In genomic region chr20:51624157-51624731, GRCh38 we compare ENCODE assay signal across 8 cellular contexts.
A peak's percentile ranks its signal among the peaks of the same experiment; 100 is the strongest.
DNase-seq lines count a peak whose midpoint lies in the region; ATAC-seq and TF ChIP-seq lines count a peak whose summit lies in the region.

No MANE protein-coding gene starts in this region.

- H3K36me3 ChIP-seq in naive thymus-derived CD4-positive, alpha-beta T cell (ENCODE audit: control insufficient read depth in 2 of 3, insufficient read depth in 3 of 3, low read length in 3 of 3): no peaks in the 10 kb centered on the region
- peaks cover 0 to 77% (median 61%) of the 10 kb centered on the region in 4 donors for H3K36me3 ChIP-seq in stomach

- H3K9me3 Mint-ChIP-seq in CD4-positive, alpha-beta T cell: no peaks in the 10 kb centered on the region
- no peaks in the 10 kb centered on the region for H3K9me3 Mint-ChIP-seq in activated CD4-positive, alpha-beta memory T cell treated with anti-CD3 and anti-CD28 coated beads for 36 hours
- no peaks in the 10 kb centered on the region for H3K9me3 Mint-ChIP-seq in endothelial cell (ENCODE audit: unreplicated experiment)
- H3K9me3 Mint-ChIP-seq in naive thymus-derived CD4-positive, alpha-beta T cell: no peaks in the 10 kb centered on the region

- no peak for TF ChIP-seq POLR2A in stomach (IDR thresholded peaks at IDR 0.05)

- H3K4me1 ChIP-seq in naive thymus-derived CD4-positive, alpha-beta T cell (ENCODE audit: control insufficient read depth in 2 of 2, insufficient read depth in 2 of 2, low read length in 2 of 2): no peaks in the 10 kb centered on the region
- no peaks in the 10 kb centered on the region for H3K4me1 ChIP-seq in stomach

- H3K36me3 Mint-ChIP-seq in CD4-positive, alpha-beta T cell (ENCODE audit: low read depth): no peaks in the 10 kb centered on the region
- no peaks in the 10 kb centered on the region for H3K36me3 Mint-ChIP-seq in activated CD4-positive, alpha-beta memory T cell treated with anti-CD3 and anti-CD28 coated beads for 36 hours
- H3K36me3 Mint-ChIP-seq in endothelial cell (ENCODE audit: low read depth, unreplicated experiment): no peaks in the 10 kb centered on the region
- no peaks in the 10 kb centered on the region for H3K36me3 Mint-ChIP-seq in naive thymus-derived CD4-positive, alpha-beta T cell

- peaks cover 5% of the 10 kb centered on the region for H3K27me3 Mint-ChIP-seq in CD4-positive, alpha-beta T cell
- H3K27me3 Mint-ChIP-seq in activated CD4-positive, alpha-beta memory T cell treated with anti-CD3 and anti-CD28 coated beads for 36 hours: peaks cover 4% of the 10 kb centered on the region
- peaks cover 1% of the 10 kb centered on the region for H3K27me3 Mint-ChIP-seq in endothelial cell (ENCODE audit: unreplicated experiment)
- H3K27me3 Mint-ChIP-seq in naive thymus-derived CD4-positive, alpha-beta T cell: no peaks in the 10 kb centered on the region

- no peak overlapping the region for H3K4me3 ChIP-seq in naive thymus-derived CD4-positive, alpha-beta T cell (ENCODE audit: low read length)
- H3K4me3 ChIP-seq in stomach: no peak overlapping the region

- no peak overlapping the region for H3K4me3 Mint-ChIP-seq in CD4-positive, alpha-beta T cell
- H3K4me3 Mint-ChIP-seq in activated CD4-positive, alpha-beta memory T cell treated with anti-CD3 and anti-CD28 coated beads for 36 hours: no peak overlapping the region
- H3K4me3 Mint-ChIP-seq in endothelial cell (ENCODE audit: unreplicated experiment): no peak overlapping the region
- no peak overlapping the region for H3K4me3 Mint-ChIP-seq in naive thymus-derived CD4-positive, alpha-beta T cell

- WGBS in stomach, 5 donors: 55 to 66% (median 60%) methylated on average over 13 to 17 of the region's 17 CpGs

- intact Hi-C loops in CD4-positive, alpha-beta T cell (cut with DNase I, micrococcal nuclease): loop anchor here in 1 of 2 experiments (1.0 to 2.0 kb wide), 2 partner anchors 252 to 635 kb away; no protein-coding TSS in a partner anchor
- intact Hi-C loops in activated CD4-positive, alpha-beta memory T cell treated with anti-CD3 and anti-CD28 coated beads for 36 hours (cut with micrococcal nuclease): loop anchor here (1.0 to 5.0 kb wide), 2 partner anchors 237 to 252 kb away; no protein-coding TSS in a partner anchor
- intact Hi-C loops in naive thymus-derived CD4-positive, alpha-beta T cell (cut with micrococcal nuclease): loop anchor here (1.0 to 10.0 kb wide), 5 partner anchors 29 to 642 kb away; no protein-coding TSS in a partner anchor
- intact Hi-C loops in stomach (cut with DNase I; ENCODE audit: low total_unique reads): no loop called here

- TF ChIP-seq EP300 in stomach (IDR thresholded peaks at IDR 0.05): no peak

- no peaks in the 10 kb centered on the region for H3K27me3 ChIP-seq in CD4-positive, alpha-beta T cell (ENCODE audit: control insufficient read depth, insufficient read depth, low read length)
- no peaks in the 10 kb centered on the region for H3K27me3 ChIP-seq in naive thymus-derived CD4-positive, alpha-beta T cell (ENCODE audit: control insufficient read depth in 2 of 2, insufficient read depth in 2 of 2, low read length in 2 of 2)
- no peaks in the 10 kb centered on the region for H3K27me3 ChIP-seq in stomach

- H3K27ac ChIP-seq in CD4-positive, alpha-beta T cell (ENCODE audit: low read depth, low read length): no peak overlapping the region
- H3K27ac ChIP-seq in naive thymus-derived CD4-positive, alpha-beta T cell (ENCODE audit: low read depth, low read length): no peak overlapping the region
- no peak overlapping the region for H3K27ac ChIP-seq in stomach

- POLR2A ChIA-PET in CD4-positive, alpha-beta T cell (lab: Charles Lee): interaction anchor here (1.0 kb wide), 1 partner anchor 636 kb away, joined by 3 read pairs; no protein-coding TSS in a partner anchor
- POLR2A ChIA-PET in activated CD4-positive, alpha-beta memory T cell treated with anti-CD3 and anti-CD28 coated beads for 36 hours (lab: Charles Lee): interaction anchor here (0.6 kb wide), 2 partner anchors 69 to 1063 kb away, joined by 3 read pairs; no protein-coding TSS in a partner anchor
- POLR2A ChIA-PET in naive thymus-derived CD4-positive, alpha-beta T cell (lab: Charles Lee): no interaction called here

- no peaks in the 10 kb centered on the region for H3K9me3 ChIP-seq in CD4-positive, alpha-beta T cell (ENCODE audit: control insufficient read depth, low read length)
- no peaks in the 10 kb centered on the region for H3K9me3 ChIP-seq in naive thymus-derived CD4-positive, alpha-beta T cell (ENCODE audit: control insufficient read depth in 2 of 3, low read length in 3 of 3)
- H3K9me3 ChIP-seq in stomach: no peaks in the 10 kb centered on the region

- H3K27ac Mint-ChIP-seq in CD4-positive, alpha-beta T cell: no peak overlapping the region
- no peak overlapping the region for H3K27ac Mint-ChIP-seq in activated CD4-positive, alpha-beta memory T cell treated with anti-CD3 and anti-CD28 coated beads for 36 hours
- H3K27ac Mint-ChIP-seq in endothelial cell (ENCODE audit: unreplicated experiment): no peak overlapping the region
- H3K27ac Mint-ChIP-seq in naive thymus-derived CD4-positive, alpha-beta T cell: no peak overlapping the region

- peak; percentile 35 to 66 (median 48) for DNase-seq in CD4-positive, alpha-beta T cell
- peak; percentile 64 for DNase-seq in H4 (ENCODE audit: low spot score)
- DNase-seq in NCI-H69 (lab: John Stamatoyannopoulos, UW): peak; percentile 27
- peak; percentile 85 for DNase-seq in activated CD4-positive, alpha-beta memory T cell treated with anti-CD3 and anti-CD28 coated beads for 36 hours
- peak; percentile 83 for DNase-seq in endothelial cell (ENCODE audit: low spot score)
- peak; percentile 18 to 66 (median 42) for DNase-seq in naive thymus-derived CD4-positive, alpha-beta T cell
- DNase-seq in stomach: peak; percentile 60

- TF ChIP-seq CTCF in CD4-positive, alpha-beta T cell (IDR thresholded peaks at IDR 0.05): peak; percentile 74
- TF ChIP-seq CTCF in endothelial cell (IDR thresholded peaks at IDR 0.05; ENCODE audit: unreplicated experiment): peak; percentile 80
- TF ChIP-seq CTCF in stomach (IDR thresholded peaks at IDR 0.05): peak in 5 of 7 experiments; percentile 22 to 69 (median 44)

- CTCF ChIA-PET in CD4-positive, alpha-beta T cell (lab: Charles Lee): interaction anchor here (1.0 kb wide), 1 partner anchor 252 kb away, joined by 3 read pairs; no protein-coding TSS in a partner anchor
- CTCF ChIA-PET in activated CD4-positive, alpha-beta memory T cell treated with anti-CD3 and anti-CD28 coated beads for 36 hours (lab: Charles Lee): interaction anchor here (0.6 to 3.1 kb wide), 31 partner anchors 9 to 829 kb away, joined by 3 to 27 read pairs (median 4); partner anchors contain the start of gene NFATC2
- CTCF ChIA-PET in naive thymus-derived CD4-positive, alpha-beta T cell (lab: Charles Lee): interaction anchor here (0.6 to 1.1 kb wide), 4 partner anchors 245 to 274 kb away, joined by 3 to 6 read pairs (median 4); no protein-coding TSS in a partner anchor

- no peaks in the 10 kb centered on the region for H3K4me1 Mint-ChIP-seq in CD4-positive, alpha-beta T cell (ENCODE audit: low read depth)
- peaks cover 38% of the 10 kb centered on the region for H3K4me1 Mint-ChIP-seq in activated CD4-positive, alpha-beta memory T cell treated with anti-CD3 and anti-CD28 coated beads for 36 hours (ENCODE audit: low read depth)
- H3K4me1 Mint-ChIP-seq in endothelial cell (ENCODE audit: unreplicated experiment): no peaks in the 10 kb centered on the region
- peaks cover 0 to 5% (median 0%) of the 10 kb centered on the region in 7 donors for H3K4me1 Mint-ChIP-seq in naive thymus-derived CD4-positive, alpha-beta T cell

- ATAC-seq in CD4-positive, alpha-beta T cell (ENCODE audit: poor library complexity): peak; percentile 68
- ATAC-seq in naive thymus-derived CD4-positive, alpha-beta T cell: peak; percentile 71
- no peak for ATAC-seq in GM21576 (IDR thresholded peaks at IDR 0.05; ENCODE audit: unreplicated experiment)

Comparison
In these comparisons a context has a peak if more than half of its experiments do, and no peak if none do; other contexts are left out.
1. DNase-seq: peak in every context shown above with its lines; median percentile 85 in activated CD4-positive, alpha-beta memory T cell treated with anti-CD3 and anti-CD28 coated beads for 36 hours; 83 in endothelial cell; 64 in H4; 60 in stomach; 48 in CD4-positive, alpha-beta T cell; 42 in naive thymus-derived CD4-positive, alpha-beta T cell; 27 in NCI-H69.